Comparison of ENCODE assay signal across 8 cellular contexts in the genomic region with DNA sequence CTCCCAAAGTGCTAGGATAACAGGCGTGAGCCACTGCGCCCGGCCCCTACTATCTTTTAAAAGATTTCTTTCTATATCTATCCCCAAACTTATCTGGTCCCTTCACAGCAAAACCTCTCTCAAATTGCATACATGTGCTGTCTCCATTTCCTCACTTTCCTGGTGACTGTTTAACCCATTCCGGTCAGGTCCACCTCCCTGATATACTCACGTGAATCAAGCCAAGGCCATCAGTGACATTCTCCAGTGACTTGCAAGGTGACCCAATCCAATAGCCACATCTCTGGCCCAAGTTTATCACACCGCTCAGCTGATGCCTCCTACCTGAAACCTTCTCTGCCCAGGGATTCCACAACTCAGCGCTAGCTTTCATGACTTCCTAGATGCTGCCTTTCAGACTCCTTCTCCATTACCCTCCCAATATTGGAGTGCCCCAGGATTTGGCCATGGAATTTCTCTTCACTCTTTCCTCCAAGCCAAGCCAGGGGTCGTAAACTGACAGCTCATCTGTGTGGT. TPM values are rescaled to one million over a fixed set of nuclear protein-coding genes. Genes with fewer than 3 reads are reported as not detected.
DNase-seq lines count a peak whose midpoint lies in the region; TF ChIP-seq lines count a peak whose summit lies in the region.

No MANE protein-coding gene starts in this region.

- H3K4me1 Mint-ChIP-seq in CD4-positive, alpha-beta memory T cell: peaks cover 30 to 53% (median 40%) of the 10 kb centered on the region in 4 donors
- peaks cover 30% of the 10 kb centered on the region for H3K4me1 Mint-ChIP-seq in chondrocyte (ENCODE audit: low read depth)

- POLR2A ChIA-PET in CD4-positive, alpha-beta memory T cell (lab: Charles Lee; ENCODE audit: partially characterized antibody): interaction anchor here (1.2 to 20.3 kb wide), 12 partner anchors 15 to 375 kb away, joined by 3 to 706 read pairs (median 18); partner anchors contain the start of genes ACD, ATP6V0D1, C16orf86 and CARMIL2

- TF ChIP-seq CTCF in chondrocyte (IDR thresholded peaks at IDR 0.05) (no peak), neural cell (IDR thresholded peaks at IDR 0.05; ENCODE audit: poor library complexity, severe bottlenecking) (no peak)

- peak overlapping the region in 1 of 2 donors; percentile 61 for H3K4me3 ChIP-seq in CD4-positive, alpha-beta memory T cell (ENCODE audit: low read length in 2 of 2)
- H3K4me3 ChIP-seq in neural cell (ENCODE audit: low read length): peak overlapping the region; percentile 99

- no peak overlapping the region for H3K4me2 ChIP-seq in neural cell (ENCODE audit: low read length)

- H3K27ac ChIP-seq in CD4-positive, alpha-beta memory T cell (ENCODE audit: low read depth, low read length): peak overlapping the region; percentile 73
- peak overlapping the region; percentile 97 for H3K27ac ChIP-seq in KOPT-K1 (ENCODE audit: low read depth, low read length, poor library complexity, severe bottlenecking)
- H3K27ac ChIP-seq in neural cell (ENCODE audit: low read length): no peak overlapping the region

- H3K9me3 ChIP-seq in CD4-positive, alpha-beta memory T cell (ENCODE audit: control insufficient read depth in 1 of 2, low read length in 2 of 2): no peaks in the 10 kb centered on the region
- no peaks in the 10 kb centered on the region for H3K9me3 ChIP-seq in KOPT-K1 (ENCODE audit: insufficient read depth, low read length, poor library complexity, severe bottlenecking)
- no peaks in the 10 kb centered on the region for H3K9me3 ChIP-seq in neural cell (ENCODE audit: low read length)

- no peaks in the 10 kb centered on the region for H3K27me3 ChIP-seq in CD4-positive, alpha-beta memory T cell (ENCODE audit: insufficient read depth, low read length)
- H3K27me3 ChIP-seq in neural cell (ENCODE audit: insufficient read depth, low read depth, low read length): no peaks in the 10 kb centered on the region

- peaks cover 51% of the 10 kb centered on the region for H3K79me2 ChIP-seq in neural cell (replicated peaks; ENCODE audit: insufficient read depth, low read length)

- no peaks in the 10 kb centered on the region for H3K27me3 Mint-ChIP-seq in CD4-positive, alpha-beta memory T cell
- no peaks in the 10 kb centered on the region for H3K27me3 Mint-ChIP-seq in chondrocyte (ENCODE audit: low read depth)

- no peak for TF ChIP-seq EP300 in neural cell (conservative IDR thresholded peaks at IDR 0.05; ENCODE audit: poor library complexity, severe bottlenecking)

- peaks cover 54% of the 10 kb centered on the region for H3K4me1 ChIP-seq in CD4-positive, alpha-beta memory T cell (ENCODE audit: insufficient read depth, low read length)

- peak overlapping the region; percentile 87 to 91 (median 89) for H3K4me3 Mint-ChIP-seq in CD4-positive, alpha-beta memory T cell
- no peak overlapping the region for H3K4me3 Mint-ChIP-seq in chondrocyte (ENCODE audit: unreplicated experiment)

- TF ChIP-seq RAD21 in neural cell (conservative IDR thresholded peaks at IDR 0.05): no peak

- peaks cover 0 to 7% of the 10 kb centered on the region in 2 donors for H3K36me3 Mint-ChIP-seq in CD4-positive, alpha-beta memory T cell
- no peaks in the 10 kb centered on the region for H3K36me3 Mint-ChIP-seq in chondrocyte (ENCODE audit: low read depth)

- peaks cover 3% of the 10 kb centered on the region for H4K20me1 ChIP-seq in neural cell (ENCODE audit: insufficient read depth)

- no peak overlapping the region for H3K9ac ChIP-seq in neural cell (ENCODE audit: low read length)

- H3K36me3 ChIP-seq in CD4-positive, alpha-beta memory T cell (ENCODE audit: insufficient read depth, low read length): no peaks in the 10 kb centered on the region
- peaks cover 6% of the 10 kb centered on the region; the same call in 1 of the 2 replicates for H3K36me3 ChIP-seq in KOPT-K1 (ENCODE audit: insufficient read depth, low read length)
- no peaks in the 10 kb centered on the region for H3K36me3 ChIP-seq in neural cell (ENCODE audit: insufficient read depth, low read length)

- intact Hi-C loops in CD4-positive, alpha-beta memory T cell (cut with micrococcal nuclease): loop anchor here (5.0 kb wide), 1 partner anchor 46 kb away; no protein-coding TSS in a partner anchor

- CTCF ChIA-PET in CD4-positive, alpha-beta memory T cell (lab: Charles Lee; ENCODE audit: partially characterized antibody): interaction anchor here (1.2 to 11.7 kb wide), 10 partner anchors 14 to 524 kb away, joined by 3 to 361 read pairs (median 8); partner anchors contain the start of genes ACD, CARMIL2 and PARD6A

- H3F3A ChIP-seq in neural cell (ENCODE audit: insufficient read depth, low read length, poor library complexity, severe bottlenecking): no peaks in the 10 kb centered on the region

- H3K9me3 Mint-ChIP-seq in CD4-positive, alpha-beta memory T cell: no peaks in the 10 kb centered on the region
- no peaks in the 10 kb centered on the region for H3K9me3 Mint-ChIP-seq in chondrocyte (ENCODE audit: low read depth)

- peak overlapping the region; percentile 92 to 97 (median 96) for H3K27ac Mint-ChIP-seq in CD4-positive, alpha-beta memory T cell
- H3K27ac Mint-ChIP-seq in chondrocyte (ENCODE audit: unreplicated experiment): peak overlapping the region; percentile 23

- H2AFZ ChIP-seq in neural cell (ENCODE audit: low read depth, low read length): no peak overlapping the region

- H3K9me2 ChIP-seq in neural cell (ENCODE audit: insufficient read depth, low read length): no peaks in the 10 kb centered on the region

- DNase-seq in CD4-positive, alpha-beta memory T cell: no peak
- DNase-seq in chondrocyte (ENCODE audit: low spot score): no peak
- DNase-seq in NCI-H1694 treated with DMSO at 0.1 percent for 48 hours (lab: John Stamatoyannopoulos, UW): no peak
- DNase-seq in NCI-H2227 (lab: John Stamatoyannopoulos, UW; ENCODE audit: unreplicated experiment): no peak
- DNase-seq in SKM-1 (lab: John Stamatoyannopoulos, UW; ENCODE audit: unreplicated experiment): no peak
- no peak for DNase-seq in stimulated activated naive CD4-positive, alpha-beta T cell treated with Interleukin-2 at 50 U/mL for 16 hours (lab: John Stamatoyannopoulos, UW)

TF ChIP-seq in neural cell, 6 proteins besides CTCF, POLR2A, EP300 and RAD21:
- no peak for TF ChIP-seq EZH2 (IDR thresholded peaks at IDR 0.05; ENCODE audit: borderline replicate concordance, insufficient read depth, low read length, poor library complexity, severe bottlenecking)
- TF ChIP-seq REST (IDR thresholded peaks at IDR 0.05; ENCODE audit: borderline replicate concordance): no peak
- no peak for TF ChIP-seq MXI1 (conservative IDR thresholded peaks at IDR 0.05; ENCODE audit: poor library complexity, severe bottlenecking)
- TF ChIP-seq TAF1 (IDR thresholded peaks at IDR 0.05; ENCODE audit: low read depth): no peak
- no peak for TF ChIP-seq POLR2AphosphoS5 (IDR thresholded peaks at IDR 0.05)
- no peak for TF ChIP-seq SMC3 (conservative IDR thresholded peaks at IDR 0.05; ENCODE audit: poor library complexity)

RNA-seq across cellular contexts. Expression of gene CTCF, which starts 1.4 kb away (rescaled TPM):
- 10 to 100 TPM; 69.8 to 72.5 TPM for total RNA-seq in CD4-positive, alpha-beta memory T cell
- polyA plus RNA-seq in CD4-positive, alpha-beta memory T cell: 10 to 100 TPM; 26.5 to 85.7 TPM
- total RNA-seq in chondrocyte: 31.2 to 34.2 TPM (median 32.3 TPM) in 3 replicates
- polyA plus RNA-seq in neural cell: 40.4 and 42.8 TPM in 2 replicates
- polyA minus RNA-seq in neural cell: 66.6 and 67.0 TPM in 2 replicates

RNA-seq across cellular contexts. Expression of gene RIPOR1, which starts 32.3 kb away (rescaled TPM):
- total RNA-seq in CD4-positive, alpha-beta memory T cell: 10 to 100 TPM; 46.8 to 53.8 TPM
- polyA plus RNA-seq in CD4-positive, alpha-beta memory T cell: 1 to 10 TPM in 1 of 2 donors, under 1 TPM in 1; 0.75 to 7.1 TPM
- 52.0 to 99.1 TPM (median 97.6 TPM) in 3 replicates for total RNA-seq in chondrocyte
- polyA plus RNA-seq in neural cell: 13.2 and 15.1 TPM in 2 replicates
- 35.2 and 36.0 TPM in 2 replicates for polyA minus RNA-seq in neural cell
